Comparison of ENCODE assay signal across 1 cellular context in genomic region chr9:109121218-109121796, GRCh38.
TF ChIP-seq lines count a peak whose summit lies in the region.

No MANE protein-coding gene starts in this region.

TF ChIP-seq in HepG2, 621 proteins besides CTCF, POLR2A, EP300 and RAD21:
- no peak for TF ChIP-seq RBFOX2 (IDR thresholded peaks at IDR 0.05; ENCODE audit: low read depth, low read length)
- no peak for TF ChIP-seq MXI1 (IDR thresholded peaks at IDR 0.05; ENCODE audit: borderline replicate concordance, low read depth, low read length)
- 0 out of 2 replicates have a peak, but pooled peaks have one; percentile 4 for TF ChIP-seq ZSCAN30 (CRISPR knock-in tag; IDR thresholded peaks at IDR 0.05)
- TF ChIP-seq PPARG (CRISPR knock-in tag; conservative IDR thresholded peaks at IDR 0.05) = no peak
- TF ChIP-seq ZNF441 (CRISPR knock-in tag; IDR thresholded peaks at IDR 0.05; ENCODE audit: borderline replicate concordance) = no peak
- TF ChIP-seq SETDB1 (CRISPR knock-in tag; IDR thresholded peaks at IDR 0.05; ENCODE audit: borderline replicate concordance) = no peak
- TF ChIP-seq ARNTL (CRISPR knock-in tag; IDR thresholded peaks at IDR 0.05) = 0 out of 2 replicates have a peak, but pooled peaks have one; percentile 19
- no peak for TF ChIP-seq MEF2D (CRISPR knock-in tag; IDR thresholded peaks at IDR 0.05)
- TF ChIP-seq GATAD1 (CRISPR knock-in tag; IDR thresholded peaks at IDR 0.05) = no peak
- no peak for TF ChIP-seq HES4 (CRISPR knock-in tag; IDR thresholded peaks at IDR 0.05; ENCODE audit: borderline replicate concordance)
- no peak for TF ChIP-seq GABPA (IDR thresholded peaks at IDR 0.05; ENCODE audit: low read depth, low read length)
- TF ChIP-seq GABPA (CRISPR knock-in tag; IDR thresholded peaks at IDR 0.05; ENCODE audit: low read depth) = 0 out of 2 replicates have a peak, but pooled peaks have one; percentile 15
- TF ChIP-seq ZNF274 (CRISPR knock-in tag; IDR thresholded peaks at IDR 0.05) = no peak
- no peak for TF ChIP-seq BCL6 (CRISPR knock-in tag; IDR thresholded peaks at IDR 0.05)
- no peak for TF ChIP-seq FOSL1 (CRISPR knock-in tag; IDR thresholded peaks at IDR 0.05; ENCODE audit: borderline replicate concordance)
- TF ChIP-seq LCORL (IDR thresholded peaks at IDR 0.05) = no peak
- no peak for TF ChIP-seq LCORL (CRISPR knock-in tag; IDR thresholded peaks at IDR 0.05)
- no peak for TF ChIP-seq MIXL1 (CRISPR knock-in tag; IDR thresholded peaks at IDR 0.05)
- no peak for TF ChIP-seq CSRNP1 (CRISPR knock-in tag; IDR thresholded peaks at IDR 0.05)
- no peak for TF ChIP-seq SRF (IDR thresholded peaks at IDR 0.05; ENCODE audit: low read depth, low read length)
- TF ChIP-seq ZNF235 (CRISPR knock-in tag; IDR thresholded peaks at IDR 0.05; ENCODE audit: borderline replicate concordance) = no peak
- TF ChIP-seq ELF4 (CRISPR knock-in tag; IDR thresholded peaks at IDR 0.05; ENCODE audit: borderline replicate concordance) = no peak
- no peak for TF ChIP-seq ZBTB46 (CRISPR knock-in tag; IDR thresholded peaks at IDR 0.05; ENCODE audit: borderline replicate concordance)
- TF ChIP-seq ZNF232 (CRISPR knock-in tag; IDR thresholded peaks at IDR 0.05; ENCODE audit: borderline replicate concordance) = no peak
- TF ChIP-seq NFYB (CRISPR knock-in tag; IDR thresholded peaks at IDR 0.05) = no peak
- 0 out of 4 replicates have a peak, but pooled peaks of 1 of the 2 experiments have one; percentile 14 for TF ChIP-seq HMGXB4 (CRISPR knock-in tag; IDR thresholded peaks at IDR 0.05; ENCODE audit: borderline replicate concordance in 1 of 2, low read depth in 1 of 2)
- no peak for TF ChIP-seq NPAS2 (CRISPR knock-in tag; IDR thresholded peaks at IDR 0.05; ENCODE audit: borderline replicate concordance)
